Comparison of ENCODE assay signal across 1 cellular context in the genomic region with DNA sequence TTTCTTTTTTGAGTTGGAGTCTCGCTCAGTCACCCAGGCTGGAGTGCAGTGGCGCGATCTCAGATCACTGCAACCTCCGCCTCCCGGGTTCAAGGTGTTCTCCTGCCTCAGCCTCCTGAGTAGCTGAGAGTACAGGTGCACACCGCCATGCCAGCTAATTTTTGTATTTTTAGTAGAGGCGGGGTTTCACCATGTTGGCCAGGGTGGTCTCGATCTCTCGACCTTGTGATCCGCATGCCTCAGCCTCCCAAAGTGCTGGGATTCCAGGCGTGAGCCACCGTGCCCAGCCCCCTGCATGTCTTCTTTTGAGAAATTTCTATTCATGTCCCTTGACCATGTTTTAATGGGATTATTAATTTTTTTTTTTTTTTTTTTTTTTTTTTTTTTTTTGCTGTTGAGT.
DNase-seq lines count a peak whose midpoint lies in the region.
"Not testable (repeated sequence)": the region's sequence is repeated elsewhere in the genome, so short reads cannot be mapped to it uniquely, and the experiment has no call there.

No MANE protein-coding gene starts in this region.

- intact Hi-C loops in posterior vena cava (cut with DNase I) = not testable (repeated sequence)

- DNase-seq in posterior vena cava (ENCODE audit: low spot score) = peak; percentile 52
